Comparison of ENCODE assay signal across 9 cellular contexts in the genomic region with DNA sequence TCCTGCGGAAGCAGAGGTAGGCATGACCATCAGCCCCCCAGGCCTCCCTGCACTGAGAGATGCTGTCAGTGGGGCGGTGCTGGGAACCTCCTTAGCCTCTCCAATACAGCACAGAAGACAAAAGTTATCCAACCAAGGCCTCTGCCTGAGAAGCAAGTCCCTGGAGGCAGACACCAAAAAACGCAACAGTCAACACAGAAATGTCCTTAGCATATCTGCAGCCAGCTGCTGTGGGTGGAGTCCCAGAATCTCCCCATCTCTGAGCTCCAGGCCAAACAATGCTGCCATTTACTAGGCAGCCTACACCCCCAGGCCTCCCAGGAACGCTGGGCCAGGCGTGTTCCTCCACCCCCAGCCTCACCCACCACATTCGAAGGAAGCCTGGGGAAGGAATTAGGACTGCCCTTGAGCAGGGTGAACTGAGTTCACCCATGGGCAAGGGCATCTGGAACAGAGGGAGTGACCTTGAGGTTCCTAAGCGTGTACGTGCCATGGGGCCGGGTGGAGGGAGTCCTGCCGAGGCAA. TPM values are rescaled to one million over a fixed set of nuclear protein-coding genes. Genes with fewer than 3 reads are reported as not detected.
DNase-seq lines count a peak whose midpoint lies in the region; ATAC-seq and TF ChIP-seq lines count a peak whose summit lies in the region.
"Had no signal": no experiment of that assay in that cellular context is flagged by ENCODE, and none has a peak within 500 bp of the region (broad histone marks: within the 10 kb centered on the region; RNA-seq: fewer than 3 reads in every experiment).

No MANE protein-coding gene starts in this region.

- peak; percentile 41 for DNase-seq in A172 (ENCODE audit: low spot score)
- peak; percentile 96 for DNase-seq in OCI-M2 (lab: John Stamatoyannopoulos, UW; ENCODE audit: unreplicated experiment)
- DNase-seq in left ventricle myocardium superior = peak; percentile 68
- DNase-seq in WERI-Rb-1 = no peak
- DNase-seq in activated gamma-delta T cell (lab: John Stamatoyannopoulos, UW) = no peak

- ATAC-seq in GM19043 (IDR thresholded peaks at IDR 0.05; ENCODE audit: low read depth, unreplicated experiment) (peak; percentile 67), left ventricle myocardium superior (peak; percentile 90), HG03139 (IDR thresholded peaks at IDR 0.05; ENCODE audit: unreplicated experiment) (no peak), HG03025 (IDR thresholded peaks at IDR 0.05; ENCODE audit: low FRiP score, unreplicated experiment) (no peak)

- TF ChIP-seq CTCF in WERI-Rb-1 (IDR thresholded peaks at IDR 0.05; ENCODE audit: low read depth, low read length) = no peak

- no peaks in the 10 kb centered on the region for H3K27me3 ChIP-seq in WERI-Rb-1 (ENCODE audit: insufficient read depth, low read depth, severe bottlenecking)

- H3K9me3 ChIP-seq in WERI-Rb-1 (ENCODE audit: severe bottlenecking) = no peaks in the 10 kb centered on the region

- no peak overlapping the region for H3K27ac ChIP-seq in WERI-Rb-1
- H3K27ac ChIP-seq: KMS-11 had no signal

- H3K36me3 ChIP-seq in WERI-Rb-1 = no peaks in the 10 kb centered on the region

- intact Hi-C loops in left ventricle myocardium superior (cut with micrococcal nuclease) = no loop called here

- no peak overlapping the region for H3K4me3 ChIP-seq in WERI-Rb-1 (ENCODE audit: low read depth, low read length)

RNA-seq across cellular contexts. Expression of gene STK10, which starts 43.7 kb away (rescaled TPM):
- 13.2 and 17.9 TPM in 2 replicates for total RNA-seq in A172 (2014; rRNA removed; shearing (Covaris generic))
- 6.9 TPM for total RNA-seq in left ventricle myocardium superior

RNA-seq across cellular contexts. Expression of gene EFCAB9, which starts 49.6 kb away (rescaled TPM):
- total RNA-seq in A172 (2014; rRNA removed; shearing (Covaris generic)) = not detected in 2 replicates
- total RNA-seq in left ventricle myocardium superior = not detected

Comparison
In these comparisons a context has a peak if more than half of its experiments do, and no peak if none do; other contexts are left out.
1. DNase-seq: peak in A172 (single experiment), OCI-M2 (single experiment) and left ventricle myocardium superior (single experiment); none in WERI-Rb-1 (single experiment) and activated gamma-delta T cell (single experiment).
2. ATAC-seq: peak in GM19043 (single experiment) and left ventricle myocardium superior (single experiment); none in HG03139 (single experiment) and HG03025 (single experiment).